Comparison of ENCODE assay signal across 8 cellular contexts in the genomic region with DNA sequence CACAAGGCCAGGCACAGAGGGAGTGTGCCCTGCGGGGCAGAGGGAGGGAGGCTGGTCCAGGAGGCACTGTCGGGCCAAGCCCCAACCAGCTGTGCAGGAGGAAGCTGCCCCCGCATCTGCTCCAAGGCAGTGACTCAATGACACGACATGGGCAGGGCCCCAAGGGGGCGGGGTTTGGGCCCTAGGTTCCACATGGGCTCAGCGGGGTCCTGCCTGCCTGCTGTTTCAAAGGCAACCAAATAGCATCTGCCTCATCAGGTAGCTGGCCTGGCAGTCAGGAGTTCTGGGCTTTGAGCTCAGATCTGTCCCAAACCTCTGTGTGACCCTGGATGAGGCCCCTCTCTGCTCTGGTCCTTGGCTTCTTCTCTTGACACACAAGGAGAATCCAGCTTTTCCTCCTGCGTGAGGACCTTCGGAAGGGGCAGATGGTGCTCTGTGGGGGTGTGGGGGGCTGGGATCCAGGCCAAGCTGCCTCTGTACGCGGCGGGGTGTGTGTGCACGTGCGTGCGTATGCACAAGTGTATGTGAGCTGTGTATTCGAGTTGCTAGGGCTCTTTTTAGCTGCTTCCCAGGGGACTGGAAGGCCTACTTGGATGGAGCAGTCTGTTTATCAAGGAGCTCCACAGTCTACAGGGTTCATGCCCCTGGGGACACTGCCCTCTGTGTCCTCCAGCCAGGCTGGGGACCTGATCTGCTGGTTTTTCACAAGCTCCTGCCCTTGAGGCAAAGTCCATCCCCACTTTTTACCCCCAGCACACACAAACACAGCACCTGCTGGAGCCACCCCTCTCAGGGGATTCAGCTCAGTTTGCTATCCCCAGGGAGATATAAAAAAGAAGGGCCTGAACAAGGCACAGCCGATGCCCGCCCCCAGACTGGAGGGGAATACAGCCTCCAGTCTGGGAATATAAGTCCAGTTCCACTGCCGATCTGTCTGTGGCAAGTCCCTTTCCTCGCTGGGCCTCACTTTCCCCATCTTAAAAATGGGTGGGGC.
A peak's percentile ranks its signal among the peaks of the same experiment; 100 is the strongest.
DNase-seq lines count a peak whose midpoint lies in the region; ATAC-seq lines count a peak whose summit lies in the region.

No MANE protein-coding gene starts in this region.

- no peaks in the 10 kb centered on the region for H3K9me3 ChIP-seq in T-helper 17 cell (ENCODE audit: control insufficient read depth, low read length, poor library complexity, severe bottlenecking)

- peak overlapping the region; percentile 78 for H3K27ac Mint-ChIP-seq in activated CD4-positive, alpha-beta T cell treated with anti-CD3 and anti-CD28 coated beads for 36 hours
- H3K27ac Mint-ChIP-seq in activated CD4-positive, alpha-beta T cell treated with anti-CD3 and anti-CD28 coated beads, Interleukin-2, amount 10 ng/mL, durations not matched to agents 7 days and 5 days = no peak overlapping the region
- no peak overlapping the region for H3K27ac Mint-ChIP-seq in T-helper 17 cell

- POLR2A ChIA-PET in activated CD4-positive, alpha-beta T cell treated with anti-CD3 and anti-CD28 coated beads for 36 hours (lab: Charles Lee) = interaction anchor here (0.6 to 0.8 kb wide), 3 partner anchors 20 to 1523 kb away, joined by 3 read pairs; no protein-coding TSS in a partner anchor
- POLR2A ChIA-PET in activated CD4-positive, alpha-beta T cell treated with anti-CD3 and anti-CD28 coated beads, Interleukin-2, amount 10 ng/mL, durations not matched to agents 7 days and 5 days (lab: Charles Lee) = no interaction called here

- no peaks in the 10 kb centered on the region for H3K27me3 Mint-ChIP-seq in activated CD4-positive, alpha-beta T cell treated with anti-CD3 and anti-CD28 coated beads for 36 hours
- no peaks in the 10 kb centered on the region for H3K27me3 Mint-ChIP-seq in activated CD4-positive, alpha-beta T cell treated with anti-CD3 and anti-CD28 coated beads, Interleukin-2, amount 10 ng/mL, durations not matched to agents 7 days and 5 days
- H3K27me3 Mint-ChIP-seq in T-helper 17 cell = no peaks in the 10 kb centered on the region

- no peak overlapping the region for H3K4me3 Mint-ChIP-seq in activated CD4-positive, alpha-beta T cell treated with anti-CD3 and anti-CD28 coated beads for 36 hours
- H3K4me3 Mint-ChIP-seq in activated CD4-positive, alpha-beta T cell treated with anti-CD3 and anti-CD28 coated beads, Interleukin-2, amount 10 ng/mL, durations not matched to agents 7 days and 5 days = no peak overlapping the region
- no peak overlapping the region for H3K4me3 Mint-ChIP-seq in T-helper 17 cell

- ATAC-seq in activated CD4-positive, alpha-beta T cell treated with anti-CD3 and anti-CD28 coated beads for 36 hours = peak; percentile 100
- ATAC-seq in HG03066 (IDR thresholded peaks at IDR 0.05; ENCODE audit: low read depth, unreplicated experiment) (peak; percentile 70), left cardiac atrium (peak; percentile 62 to 70), T-helper 17 cell (no peak)

- H3K36me3 Mint-ChIP-seq in activated CD4-positive, alpha-beta T cell treated with anti-CD3 and anti-CD28 coated beads for 36 hours (ENCODE audit: low read depth) = no peaks in the 10 kb centered on the region
- peaks cover 4% of the 10 kb centered on the region for H3K36me3 Mint-ChIP-seq in activated CD4-positive, alpha-beta T cell treated with anti-CD3 and anti-CD28 coated beads, Interleukin-2, amount 10 ng/mL, durations not matched to agents 7 days and 5 days (ENCODE audit: low read depth)
- no peaks in the 10 kb centered on the region for H3K36me3 Mint-ChIP-seq in T-helper 17 cell (ENCODE audit: low read depth)

- CTCF ChIA-PET in activated CD4-positive, alpha-beta T cell treated with anti-CD3 and anti-CD28 coated beads for 36 hours (lab: Charles Lee) = interaction anchor here (0.5 to 6.1 kb wide), 11 partner anchors 10 to 227 kb away, joined by 3 to 54 read pairs (median 4); no protein-coding TSS in a partner anchor
- CTCF ChIA-PET in activated CD4-positive, alpha-beta T cell treated with anti-CD3 and anti-CD28 coated beads, Interleukin-2, amount 10 ng/mL, durations not matched to agents 7 days and 5 days (lab: Charles Lee) = interaction anchor here (0.6 to 2.7 kb wide), 12 partner anchors 9 to 56 kb away, joined by 3 to 12 read pairs (median 4); no protein-coding TSS in a partner anchor

- peak; percentile 92 for DNase-seq in activated CD4-positive, alpha-beta T cell treated with anti-CD3 and anti-CD28 coated beads for 36 hours
- no peak for DNase-seq in activated CD4-positive, alpha-beta T cell treated with anti-CD3 and anti-CD28 coated beads, Interleukin-2, amount 10 ng/mL, durations not matched to agents 7 days and 5 days
- DNase-seq in NCI-H524 (lab: John Stamatoyannopoulos, UW) (peak; percentile 97 to 98), left cardiac atrium (peak; percentile 89), T-helper 17 cell (no peak)
- DNase-seq in activated T-cell treated with anti-CD3 and anti-CD28 coated beads, Interleukin-2, amount 50 U/mL, for 48 hours = peak; percentile 84 to 88
- peak; percentile 83 for DNase-seq in stimulated activated CD4-positive, alpha-beta T cell treated with anti-CD3 and anti-CD28 coated beads, Interleukin-15, amount 100 ng/mL, for 24 hours

- H3K9me3 Mint-ChIP-seq in activated CD4-positive, alpha-beta T cell treated with anti-CD3 and anti-CD28 coated beads for 36 hours (ENCODE audit: low read depth) = no peaks in the 10 kb centered on the region
- H3K9me3 Mint-ChIP-seq in activated CD4-positive, alpha-beta T cell treated with anti-CD3 and anti-CD28 coated beads, Interleukin-2, amount 10 ng/mL, durations not matched to agents 7 days and 5 days = no peaks in the 10 kb centered on the region

- intact Hi-C loops in activated CD4-positive, alpha-beta T cell treated with anti-CD3 and anti-CD28 coated beads for 36 hours (cut with DNase I, micrococcal nuclease) = loop anchor here in 1 of 2 experiments (1.0 kb wide), 1 partner anchor 21 kb away; no protein-coding TSS in a partner anchor
- intact Hi-C loops in left cardiac atrium (cut with DNase I) = no loop called here

- H3K4me1 Mint-ChIP-seq in activated CD4-positive, alpha-beta T cell treated with anti-CD3 and anti-CD28 coated beads for 36 hours = peaks cover 15% of the 10 kb centered on the region
- H3K4me1 Mint-ChIP-seq in activated CD4-positive, alpha-beta T cell treated with anti-CD3 and anti-CD28 coated beads, Interleukin-2, amount 10 ng/mL, durations not matched to agents 7 days and 5 days = peaks cover 3% of the 10 kb centered on the region
- H3K4me1 Mint-ChIP-seq in T-helper 17 cell = peaks cover 3% of the 10 kb centered on the region

Comparison
In these comparisons a context has a peak if more than half of its experiments do, and no peak if none do; other contexts are left out.
1. DNase-seq: peak in activated CD4-positive, alpha-beta T cell treated with anti-CD3 and anti-CD28 coated beads for 36 hours (single experiment), NCI-H524 (2 of 2), activated T-cell treated with anti-CD3 and anti-CD28 coated beads, Interleukin-2, amount 50 U/mL, for 48 hours (2 of 2), left cardiac atrium (single experiment) and stimulated activated CD4-positive, alpha-beta T cell treated with anti-CD3 and anti-CD28 coated beads, Interleukin-15, amount 100 ng/mL, for 24 hours (single experiment); none in activated CD4-positive, alpha-beta T cell treated with anti-CD3 and anti-CD28 coated beads, Interleukin-2, amount 10 ng/mL, durations not matched to agents 7 days and 5 days (single experiment) and T-helper 17 cell (0 of 3).